In the genomic region with DNA sequence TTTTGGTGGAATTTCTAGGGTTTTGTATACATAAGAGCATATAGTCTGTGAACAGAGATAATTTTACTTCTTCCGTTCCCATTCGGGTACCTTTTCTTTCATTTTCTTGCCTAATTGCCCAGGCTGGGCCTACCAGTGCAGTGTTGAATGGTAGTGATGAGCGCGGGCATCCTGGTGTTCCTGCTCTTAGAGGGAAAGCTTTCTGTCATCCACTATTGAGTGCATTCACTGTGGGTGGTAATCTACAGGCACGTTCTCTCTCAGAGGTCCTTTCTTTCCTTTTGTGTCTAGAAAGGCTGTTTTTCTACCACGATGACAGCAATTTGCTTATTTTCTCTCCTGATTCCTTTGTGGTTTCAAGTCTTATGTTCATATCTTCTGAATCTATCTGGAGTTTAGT, we compare ENCODE assay signal across 23 cellular contexts.
DNase-seq lines count a peak whose midpoint lies in the region; ATAC-seq and TF ChIP-seq lines count a peak whose summit lies in the region.
"Had no signal": no experiment of that assay in that cellular context is flagged by ENCODE, and none has a peak within 500 bp of the region (broad histone marks: within the 10 kb centered on the region; RNA-seq: fewer than 3 reads in every experiment).

No MANE protein-coding gene starts in this region.

- H3K4me1 ChIP-seq in SJSA1 (replicated peaks), result peaks cover 18% of the 10 kb centered on the region
- H3K4me1 ChIP-seq in hepatocyte (ENCODE audit: insufficient read depth), result peaks cover 8% of the 10 kb centered on the region
- no peaks in the 10 kb centered on the region for H3K4me1 ChIP-seq in neural progenitor cell
- H3K4me1 ChIP-seq: A549, HAP-1 had no signal

- H3K36me3 ChIP-seq in SJSA1 (no peaks in the 10 kb centered on the region), hepatocyte (replicated peaks; ENCODE audit: insufficient read depth, low read depth) (no peaks in the 10 kb centered on the region), neural progenitor cell (no peaks in the 10 kb centered on the region)
- H3K36me3 ChIP-seq: BE2C, HAP-1 had no signal

- intact Hi-C loops in left colon (cut with DNase I, micrococcal nuclease), result no loop called here

- H2AFZ ChIP-seq in hepatocyte (no peak overlapping the region), neural progenitor cell (replicated peaks) (no peak overlapping the region)

- H4K20me1 ChIP-seq in hepatocyte (ENCODE audit: insufficient read depth, poor library complexity, severe bottlenecking) (peaks cover 9% of the 10 kb centered on the region), neural progenitor cell (ENCODE audit: low read depth) (no peaks in the 10 kb centered on the region)

- no peaks in the 10 kb centered on the region for H3K27me3 ChIP-seq in SJSA1 (replicated peaks)
- no peaks in the 10 kb centered on the region for H3K27me3 ChIP-seq in hepatocyte
- H3K27me3 ChIP-seq in neural progenitor cell, result no peaks in the 10 kb centered on the region
- H3K27me3 ChIP-seq: BE2C had no signal

- TF ChIP-seq CTCF in hepatocyte (IDR thresholded peaks at IDR 0.05; ENCODE audit: poor library complexity), result no peak
- no peak for TF ChIP-seq CTCF in neural progenitor cell (IDR thresholded peaks at IDR 0.05)

- H3K9me2 ChIP-seq in hepatocyte (replicated peaks; ENCODE audit: insufficient read depth), result no peaks in the 10 kb centered on the region

- H3K4me1 Mint-ChIP-seq in neural progenitor cell, result peaks cover 28% of the 10 kb centered on the region

- WGBS in hepatocyte (ENCODE audit: low lambda C conversion rate, missing lambda C conversion rate), result 91% methylated on average over 6 of the region's 6 CpGs

- H3K9me3 ChIP-seq in SJSA1 (replicated peaks) (peaks cover 15% of the 10 kb centered on the region), hepatocyte (ENCODE audit: low read depth) (no peaks in the 10 kb centered on the region), neural progenitor cell (ENCODE audit: low read depth) (no peaks in the 10 kb centered on the region)
- H3K9me3 ChIP-seq: BE2C had no signal

- no peak for ATAC-seq in left colon
- ATAC-seq in HG03442 (IDR thresholded peaks at IDR 0.05; ENCODE audit: unreplicated experiment), result no peak
- ATAC-seq: A549 had no signal

- H3K9me3 Mint-ChIP-seq in neural progenitor cell, result peaks cover 35% of the 10 kb centered on the region

- H3K36me3 Mint-ChIP-seq in neural progenitor cell, result peaks cover 16% of the 10 kb centered on the region

- no peak overlapping the region for H3K27ac Mint-ChIP-seq in neural progenitor cell
- H3K27ac Mint-ChIP-seq: CD4-positive, alpha-beta T cell; CD8-positive, alpha-beta memory T cell; HFFc6 had no signal

- H3K27ac ChIP-seq in SJSA1 (no peak overlapping the region), hepatocyte (peak overlapping the region; percentile 45), neural progenitor cell (no peak overlapping the region)
- H3K27ac ChIP-seq: A549; BLaER1 treated with 17β-estradiol and CSF1 and Interleukin-3, amounts not matched to agents 10 nM and 100 nM had no signal

- H3K79me2 ChIP-seq in hepatocyte (peaks cover 95% of the 10 kb centered on the region), neural progenitor cell (ENCODE audit: low read depth) (peaks cover 6% of the 10 kb centered on the region)

- H3K4me3 Mint-ChIP-seq in neural progenitor cell, result peak overlapping the region; percentile 14
- H3K4me3 Mint-ChIP-seq: CD14-positive monocyte; CD4-positive, alpha-beta T cell; CD8-positive, alpha-beta memory T cell; HFFc6 had no signal

- H3K9ac ChIP-seq in neural progenitor cell, result no peak overlapping the region
- H3K9ac ChIP-seq: BLaER1 treated with 17β-estradiol and CSF1 and Interleukin-3, amounts not matched to agents 10 nM and 100 nM had no signal

- H3K27me3 Mint-ChIP-seq in neural progenitor cell (ENCODE audit: insufficient read depth, low read depth), result peaks cover 8% of the 10 kb centered on the region
- H3K27me3 Mint-ChIP-seq: CD4-positive, alpha-beta T cell; CD8-positive, alpha-beta memory T cell had no signal

- H3F3A ChIP-seq in neural progenitor cell (ENCODE audit: low read depth), result peaks cover 6% of the 10 kb centered on the region

- H3K4me2 ChIP-seq in hepatocyte (peak overlapping the region; percentile 33), neural progenitor cell (peak overlapping the region; percentile 10)
- H3K4me2 ChIP-seq: A549; BLaER1 treated with 17β-estradiol and CSF1 and Interleukin-3, amounts not matched to agents 10 nM and 100 nM had no signal

- no peak overlapping the region for H3K4me3 ChIP-seq in SJSA1
- no peak overlapping the region for H3K4me3 ChIP-seq in hepatocyte
- no peak overlapping the region for H3K4me3 ChIP-seq in neural progenitor cell
- H3K4me3 ChIP-seq: A549; BLaER1 treated with 17β-estradiol and CSF1 and Interleukin-3, amounts not matched to agents 10 nM and 100 nM; HAP-1 had no signal

- DNase-seq in SJSA1 (ENCODE audit: low read depth in 1 of 2, low spot score in 2 of 2), result peak; percentile 44 to 70
- no peak for DNase-seq in hepatocyte (ENCODE audit: low spot score)
- DNase-seq in neural progenitor cell (ENCODE audit: low spot score), result peak; percentile 27
- DNase-seq in left colon, result no peak
- DNase-seq in NCI-H748 (lab: John Stamatoyannopoulos, UW; ENCODE audit: unreplicated experiment), result no peak
- DNase-seq in NCI-H146 (lab: John Stamatoyannopoulos, UW), result no peak
- DNase-seq: 8988T; ACHN; AML-193; BE2C; Calu3; CD4-positive, alpha-beta T cell; CD8-positive, alpha-beta memory T cell; DMS53; DMS79 treated with DMSO at 0.1 percent for 48 hours; GF-D8; GOT3; HFFc6 had no signal

Comparison
In these comparisons a context has a peak if more than half of its experiments do, and no peak if none do; other contexts are left out.
1. DNase-seq: peak in SJSA1 (2 of 2) and neural progenitor cell (single experiment); none in hepatocyte (single experiment), left colon (0 of 2), NCI-H748 (single experiment) and NCI-H146 (single experiment).